8 cellular contexts compared by ENCODE assay signal in the genomic region with DNA sequence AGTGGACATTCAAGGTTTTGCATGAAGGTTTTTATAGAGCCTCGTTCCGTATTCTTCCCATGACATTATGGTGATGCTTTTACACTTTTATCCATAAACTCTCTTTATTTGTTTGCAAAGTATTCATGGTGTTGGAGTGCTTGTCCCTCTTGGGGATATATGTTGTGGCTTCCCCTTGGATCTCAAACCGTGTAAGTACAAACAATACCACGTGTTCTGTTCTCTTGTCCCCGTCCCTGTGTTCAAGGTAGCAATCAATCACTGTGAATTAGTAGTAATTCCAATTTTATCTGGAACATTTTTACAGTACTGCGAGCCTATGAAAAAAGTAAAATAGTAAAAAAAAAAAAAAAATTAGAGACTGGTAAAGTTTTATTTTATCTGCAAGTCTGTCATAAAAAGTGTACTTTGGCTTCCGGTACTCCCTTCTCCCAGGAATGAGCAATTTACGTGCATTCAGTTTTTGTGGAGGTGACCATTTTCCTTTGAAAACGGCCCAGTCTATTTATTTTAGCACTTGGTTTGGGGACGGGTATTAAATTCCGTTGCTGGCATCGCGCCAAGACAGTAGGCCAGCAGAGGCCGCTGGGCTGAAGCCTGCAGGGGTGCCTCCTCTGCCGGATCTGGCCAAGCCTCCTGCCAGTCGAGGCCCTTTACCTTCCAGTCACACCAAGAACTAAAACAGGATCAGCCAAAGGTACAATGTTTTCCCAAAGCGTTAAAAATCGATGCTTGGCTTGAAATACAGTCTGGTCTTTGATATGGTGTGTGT.
DNase-seq lines count a peak whose midpoint lies in the region; ATAC-seq and TF ChIP-seq lines count a peak whose summit lies in the region.

No MANE protein-coding gene starts in this region.

- no peaks in the 10 kb centered on the region for H3K36me3 ChIP-seq in HUES64 (ENCODE audit: insufficient read depth, low read length)
- no peaks in the 10 kb centered on the region for H3K36me3 ChIP-seq in adrenal gland (replicated peaks in 1 of 2)
- no peaks in the 10 kb centered on the region for H3K36me3 ChIP-seq in aorta (ENCODE audit: control insufficient read depth in 1 of 2, insufficient read depth in 2 of 2, low read length in 1 of 2)

- H3K9me3 ChIP-seq in HUES64 (ENCODE audit: insufficient read depth, low read depth, low read length) (no peaks in the 10 kb centered on the region), adrenal gland (replicated peaks in 1 of 3) (no peaks in the 10 kb centered on the region), aorta (ENCODE audit: control insufficient read depth, low read length) (no peaks in the 10 kb centered on the region)

- no peak for TF ChIP-seq POLR2A in adrenal gland (IDR thresholded peaks at IDR 0.05)

- H3K4me3 ChIP-seq in HUES64 (ENCODE audit: low read length) = peak overlapping the region; percentile 54
- H3K4me3 ChIP-seq in adrenal gland = peak overlapping the region in 1 of 4 donors; percentile 34
- H3K4me3 ChIP-seq in aorta (ENCODE audit: low read length in 2 of 2) = peak overlapping the region in 1 of 2 donors; percentile 20

- peak; percentile 87 for ATAC-seq in Right ventricle myocardium superior (ENCODE audit: poor library complexity)
- ATAC-seq in aorta (ENCODE audit: low FRiP score) = peak; percentile 41
- ATAC-seq in GM21576 (IDR thresholded peaks at IDR 0.05; ENCODE audit: unreplicated experiment) = no peak

- H3K27me3 ChIP-seq in HUES64 (ENCODE audit: insufficient read depth, low read length) = peaks cover 9% of the 10 kb centered on the region
- no peaks in the 10 kb centered on the region for H3K27me3 ChIP-seq in adrenal gland
- H3K27me3 ChIP-seq in aorta (ENCODE audit: control insufficient read depth in 1 of 2, insufficient read depth in 2 of 2, low read length in 1 of 2) = no peaks in the 10 kb centered on the region

- peak overlapping the region; percentile 24; the same call in 1 of the 2 replicates for H3K9ac ChIP-seq in HUES64 (ENCODE audit: low read depth, low read length)

- WGBS in HUES64 = 31% methylated on average over 16 of the region's 18 CpGs
- WGBS in adrenal gland, 4 donors = 6 to 14% (median 11%) methylated on average over 14 to 18 of the region's 18 CpGs
- 8 to 9% methylated on average over 18 of the region's 18 CpGs for WGBS in aorta, 2 donors

- H3K4me1 ChIP-seq in HUES64 (ENCODE audit: insufficient read depth, low read length) = no peaks in the 10 kb centered on the region
- peaks cover 0 to 8% of the 10 kb centered on the region in 2 donors for H3K4me1 ChIP-seq in adrenal gland (replicated peaks in 1 of 2)
- no peaks in the 10 kb centered on the region for H3K4me1 ChIP-seq in aorta (ENCODE audit: control insufficient read depth in 1 of 2, insufficient read depth in 2 of 2, low read length in 2 of 2)

- DNase-seq in DMS 273 (lab: John Stamatoyannopoulos, UW; ENCODE audit: unreplicated experiment) (peak; percentile 84), adrenal gland (peak; percentile 66 to 88 (median 83)), Right ventricle myocardium superior (peak; percentile 81), nucleus accumbens (lab: John Stamatoyannopoulos, UW) (peak in 55 of 56 donors; percentile 13 to 87 (median 63)), aorta (peak; percentile 87 to 88)

- no peak overlapping the region; the same call in 1 of the 2 replicates for H3K27ac ChIP-seq in HUES64 (ENCODE audit: low read depth, low read length)
- no peak overlapping the region for H3K27ac ChIP-seq in adrenal gland
- H3K27ac ChIP-seq in aorta (ENCODE audit: low read depth in 1 of 2, low read length in 2 of 2) = no peak overlapping the region

- TF ChIP-seq CTCF in adrenal gland (IDR thresholded peaks at IDR 0.05) = peak in 4 of 6 experiments; percentile 29 to 36 (median 32)

- intact Hi-C loops in adrenal gland (cut with DNase I) (no loop called here), Right ventricle myocardium superior (cut with DNase I) (no loop called here), aorta (cut with DNase I) (no loop called here)

TF ChIP-seq in PFSK-1, 5 proteins besides CTCF, POLR2A, EP300 and RAD21:
- TF ChIP-seq FOXP2 (optimal IDR thresholded peaks at IDR 0.05; ENCODE audit: borderline replicate concordance, extremely low read depth, extremely low read length, insufficient read depth) (no peak), SIN3A (IDR thresholded peaks at IDR 0.05; ENCODE audit: borderline replicate concordance, insufficient read depth, low read length) (no peak), TAF1 (IDR thresholded peaks at IDR 0.05; ENCODE audit: borderline replicate concordance, insufficient read depth, low read length) (no peak), POLR2AphosphoS5 (IDR thresholded peaks at IDR 0.05; ENCODE audit: low read depth, low read length) (peak; percentile 49; the same call in 1 of the 2 replicates)
- TF ChIP-seq, protein P1, sequence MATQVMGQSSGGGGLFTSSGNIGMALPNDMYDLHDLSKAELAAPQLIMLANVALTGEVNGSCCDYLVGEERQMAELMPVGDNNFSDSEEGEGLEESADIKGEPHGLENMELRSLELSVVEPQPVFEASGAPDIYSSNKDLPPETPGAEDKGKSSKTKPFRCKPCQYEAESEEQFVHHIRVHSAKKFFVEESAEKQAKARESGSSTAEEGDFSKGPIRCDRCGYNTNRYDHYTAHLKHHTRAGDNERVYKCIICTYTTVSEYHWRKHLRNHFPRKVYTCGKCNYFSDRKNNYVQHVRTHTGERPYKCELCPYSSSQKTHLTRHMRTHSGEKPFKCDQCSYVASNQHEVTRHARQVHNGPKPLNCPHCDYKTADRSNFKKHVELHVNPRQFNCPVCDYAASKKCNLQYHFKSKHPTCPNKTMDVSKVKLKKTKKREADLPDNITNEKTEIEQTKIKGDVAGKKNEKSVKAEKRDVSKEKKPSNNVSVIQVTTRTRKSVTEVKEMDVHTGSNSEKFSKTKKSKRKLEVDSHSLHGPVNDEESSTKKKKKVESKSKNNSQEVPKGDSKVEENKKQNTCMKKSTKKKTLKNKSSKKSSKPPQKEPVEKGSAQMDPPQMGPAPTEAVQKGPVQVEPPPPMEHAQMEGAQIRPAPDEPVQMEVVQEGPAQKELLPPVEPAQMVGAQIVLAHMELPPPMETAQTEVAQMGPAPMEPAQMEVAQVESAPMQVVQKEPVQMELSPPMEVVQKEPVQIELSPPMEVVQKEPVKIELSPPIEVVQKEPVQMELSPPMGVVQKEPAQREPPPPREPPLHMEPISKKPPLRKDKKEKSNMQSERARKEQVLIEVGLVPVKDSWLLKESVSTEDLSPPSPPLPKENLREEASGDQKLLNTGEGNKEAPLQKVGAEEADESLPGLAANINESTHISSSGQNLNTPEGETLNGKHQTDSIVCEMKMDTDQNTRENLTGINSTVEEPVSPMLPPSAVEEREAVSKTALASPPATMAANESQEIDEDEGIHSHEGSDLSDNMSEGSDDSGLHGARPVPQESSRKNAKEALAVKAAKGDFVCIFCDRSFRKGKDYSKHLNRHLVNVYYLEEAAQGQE (IDR thresholded peaks at IDR 0.05; ENCODE audit: insufficient read depth in 1 of 2, low read depth in 2 of 2, low read length in 2 of 2) = no peak
